1 cellular context compared by ENCODE assay signal in genomic region chr1:25867210-25867991, GRCh38.
TF ChIP-seq lines count a peak whose summit lies in the region.

No MANE protein-coding gene starts in this region.

TF ChIP-seq in liver, 16 proteins besides CTCF, POLR2A, EP300 and RAD21 (continued from another document):
- peak; percentile 67 for TF ChIP-seq ATF3 (IDR thresholded peaks at IDR 0.05)
- TF ChIP-seq ZBTB33 (IDR thresholded peaks at IDR 0.05) = peak; percentile 73
- peak; percentile 45 to 81 for TF ChIP-seq JUND (IDR thresholded peaks at IDR 0.05)
- peak; percentile 26 for TF ChIP-seq TAF1 (conservative IDR thresholded peaks at IDR 0.05)
